Comparison of ENCODE assay signal across 29 cellular contexts in the genomic region with DNA sequence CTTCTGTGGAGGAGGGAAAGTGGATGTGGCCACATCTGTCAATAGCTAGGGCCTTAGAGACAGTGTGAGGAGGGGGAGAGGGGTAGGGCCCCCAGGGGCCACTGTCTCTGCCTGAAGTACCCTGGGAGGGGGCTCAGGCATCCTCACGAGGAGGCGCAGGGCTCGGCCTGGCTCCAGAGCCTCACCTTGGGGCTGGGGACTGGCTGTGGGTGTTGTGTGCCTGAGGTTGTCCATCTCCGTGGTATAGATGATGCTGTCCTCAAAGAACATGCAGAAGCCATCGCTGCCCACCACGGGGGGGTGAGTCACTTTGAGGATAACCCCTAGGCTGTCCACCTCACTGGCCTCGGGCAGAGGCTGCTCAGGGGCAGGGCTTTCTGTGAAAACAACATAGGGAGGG. TPM values are rescaled to one million over a fixed set of nuclear protein-coding genes. Genes with fewer than 3 reads are reported as not detected.
DNase-seq lines count a peak whose midpoint lies in the region; ATAC-seq, FAIRE-seq and TF ChIP-seq lines count a peak whose summit lies in the region.
"Had no signal": no experiment of that assay in that cellular context is flagged by ENCODE, and none has a peak within 500 bp of the region (broad histone marks: within the 10 kb centered on the region; RNA-seq: fewer than 3 reads in every experiment).

No MANE protein-coding gene starts in this region.

- peak overlapping the region; percentile 37 for H3K9ac ChIP-seq in Loucy (ENCODE audit: low read depth, low read length, poor library complexity, severe bottlenecking)
- H3K9ac ChIP-seq in neuronal stem cell (ENCODE audit: low read depth, low read length, poor library complexity), result no peak overlapping the region
- H3K9ac ChIP-seq: BLaER1 treated with 17β-estradiol and CSF1 and Interleukin-3, amounts not matched to agents 10 nM and 100 nM had no signal

- TF ChIP-seq POLR2A in GM12891 (IDR thresholded peaks at IDR 0.05; ENCODE audit: low read depth, low read length), result no peak

- H3F3A ChIP-seq in Loucy (ENCODE audit: low read depth), result no peaks in the 10 kb centered on the region

- no peak overlapping the region for H2AK5ac ChIP-seq in neuronal stem cell (ENCODE audit: low read depth, low read length)

- no peak overlapping the region for H2BK15ac ChIP-seq in neuronal stem cell (ENCODE audit: low read length)

- H3K27me3 ChIP-seq in H7 (ENCODE audit: control insufficient read depth, insufficient read depth, low read length), result no peaks in the 10 kb centered on the region; the same call in 1 of the 2 replicates
- H3K27me3 ChIP-seq in Loucy (ENCODE audit: insufficient read depth, low read length, poor library complexity, severe bottlenecking), result no peaks in the 10 kb centered on the region
- peaks cover 0 to 48% (median 0%) of the 10 kb centered on the region in 3 experiments for H3K27me3 ChIP-seq in neuronal stem cell (ENCODE audit: control insufficient read depth in 3 of 3, insufficient read depth in 3 of 3, low read depth in 1 of 3, low read length in 3 of 3)
- H3K27me3 ChIP-seq: BLaER1 treated with 17β-estradiol and CSF1 and Interleukin-3, amounts not matched to agents 10 nM and 100 nM had no signal

- H3K14ac ChIP-seq in neuronal stem cell (ENCODE audit: low read length), result no peak overlapping the region

- no peaks in the 10 kb centered on the region for H3K36me3 Mint-ChIP-seq in stimulated activated effector memory CD8-positive, alpha-beta T cell treated with anti-CD3 and anti-CD28 coated beads, Interleukin-12 subunit alpha, Interleukin-12 subunit beta, amount 100 ng/mL, for 72 hours

- peak overlapping the region; percentile 86 for H3K27ac Mint-ChIP-seq in stimulated activated effector memory CD8-positive, alpha-beta T cell treated with anti-CD3 and anti-CD28 coated beads, Interleukin-12 subunit alpha, Interleukin-12 subunit beta, amount 100 ng/mL, for 72 hours
- H3K27ac Mint-ChIP-seq: B cell; CD4-positive, alpha-beta T cell; CD8-positive, alpha-beta T cell had no signal

- H4K8ac ChIP-seq in neuronal stem cell (ENCODE audit: low read depth, low read length), result no peak overlapping the region

- peaks cover 31% of the 10 kb centered on the region for H3K4me1 Mint-ChIP-seq in stimulated activated effector memory CD8-positive, alpha-beta T cell treated with anti-CD3 and anti-CD28 coated beads, Interleukin-12 subunit alpha, Interleukin-12 subunit beta, amount 100 ng/mL, for 72 hours
- H3K4me1 Mint-ChIP-seq: B cell had no signal

- no peak overlapping the region for H3K4me3 Mint-ChIP-seq in stimulated activated effector memory CD8-positive, alpha-beta T cell treated with anti-CD3 and anti-CD28 coated beads, Interleukin-12 subunit alpha, Interleukin-12 subunit beta, amount 100 ng/mL, for 72 hours
- H3K4me3 Mint-ChIP-seq: B cell; CD4-positive, alpha-beta T cell; CD8-positive, alpha-beta T cell had no signal

- H3K9me3 ChIP-seq in Loucy (ENCODE audit: insufficient read depth, low read depth, low read length), result no peaks in the 10 kb centered on the region
- no peaks in the 10 kb centered on the region for H3K9me3 ChIP-seq in neuronal stem cell (replicated peaks in 1 of 2; ENCODE audit: control insufficient read depth in 2 of 2, insufficient read depth in 1 of 2, low read depth in 1 of 2, low read length in 2 of 2)
- H3K9me3 ChIP-seq: A549; BLaER1 treated with 17β-estradiol and CSF1 and Interleukin-3, amounts not matched to agents 10 nM and 100 nM; Caco-2 had no signal

- H3K79me1 ChIP-seq in neuronal stem cell (ENCODE audit: low read depth, low read length), result no peaks in the 10 kb centered on the region

- H3K79me2 ChIP-seq in Loucy (ENCODE audit: insufficient read depth, low read length), result no peaks in the 10 kb centered on the region

- H3K4me3 ChIP-seq in H7 (ENCODE audit: insufficient read depth, low read depth, low read length) (no peak overlapping the region), Loucy (ENCODE audit: low read length, poor library complexity, severe bottlenecking) (no peak overlapping the region), neuronal stem cell (ENCODE audit: low read length in 2 of 2) (no peak overlapping the region)
- H3K4me3 ChIP-seq: A549; BLaER1 treated with 17β-estradiol and CSF1 and Interleukin-3, amounts not matched to agents 10 nM and 100 nM; GM12878 had no signal

- no peak overlapping the region for H4K91ac ChIP-seq in neuronal stem cell (ENCODE audit: low read depth, low read length, poor library complexity)

- no CpG with 5 or more reads among the region's 7 CpGs for WGBS in neuronal stem cell (ENCODE audit: extremely low coverage in 2 of 2, insufficient read length in 2 of 2, insufficient replicate concordance in 1 of 2), 2 donors

- H3K18ac ChIP-seq in neuronal stem cell (ENCODE audit: low read length), result peak overlapping the region; percentile 36

- no peak overlapping the region for H2BK5ac ChIP-seq in neuronal stem cell (ENCODE audit: low read length)

- no peak overlapping the region for H3K4ac ChIP-seq in neuronal stem cell (ENCODE audit: low read length)

- DNase-seq in H7 (peak; percentile 16), neuronal stem cell (ENCODE audit: low spot score) (no peak), GM12891 (ENCODE audit: insufficient read length, low spot score) (no peak)
- DNase-seq in stimulated activated effector memory CD8-positive, alpha-beta T cell treated with anti-CD3 and anti-CD28 coated beads, Interleukin-12 subunit alpha, Interleukin-12 subunit beta, amount 100 ng/mL, for 72 hours (ENCODE audit: low spot score in 2 of 2), result no peak
- DNase-seq: AML-193; Caco-2; Calu3; CD4-positive, alpha-beta T cell; CD8-positive, alpha-beta T cell; DMS 273 treated with DMSO at 0.1 percent for 48 hours; DMS153; DMS53; DMS79; DND-41; EL; GDM1 had no signal

- no peaks in the 10 kb centered on the region for H3K9me3 Mint-ChIP-seq in stimulated activated effector memory CD8-positive, alpha-beta T cell treated with anti-CD3 and anti-CD28 coated beads, Interleukin-12 subunit alpha, Interleukin-12 subunit beta, amount 100 ng/mL, for 72 hours
- H3K9me3 Mint-ChIP-seq: CD4-positive, alpha-beta T cell; CD8-positive, alpha-beta T cell had no signal

- H4K20me1 ChIP-seq in Loucy (ENCODE audit: insufficient read depth, low read length, poor library complexity, severe bottlenecking), result no peaks in the 10 kb centered on the region
- H4K20me1 ChIP-seq: BLaER1 treated with 17β-estradiol and CSF1 and Interleukin-3, amounts not matched to agents 10 nM and 100 nM had no signal

- no peak overlapping the region for H2BK12ac ChIP-seq in neuronal stem cell (ENCODE audit: low read length)

- no peak overlapping the region for H3K23ac ChIP-seq in neuronal stem cell (ENCODE audit: low read depth, low read length, poor library complexity)

- TF ChIP-seq CTCF in Loucy (conservative IDR thresholded peaks at IDR 0.05; ENCODE audit: low read length), result no peak

- no peaks in the 10 kb centered on the region for H3K9me2 ChIP-seq in Loucy (replicated peaks; ENCODE audit: low read depth, low read length)

- H2BK120ac ChIP-seq in neuronal stem cell (ENCODE audit: low read depth, low read length), result no peak overlapping the region

- FAIRE-seq in GM12891 (lab: Jason Lieb, UNC), result no peak
- FAIRE-seq: A549, GM12878 had no signal

- H3K36me3 ChIP-seq in H7 (replicated peaks; ENCODE audit: control insufficient read depth, insufficient read depth, low read length) (peaks cover 3% of the 10 kb centered on the region; the same call in 1 of the 2 replicates), Loucy (ENCODE audit: insufficient read depth, low read length) (peaks cover 9% of the 10 kb centered on the region; the same call in 1 of the 2 replicates), neuronal stem cell (replicated peaks in 1 of 2; ENCODE audit: control insufficient read depth in 2 of 2, insufficient read depth in 2 of 2, low read length in 2 of 2) (no peaks in the 10 kb centered on the region)
- H3K36me3 ChIP-seq: BLaER1 treated with 17β-estradiol and CSF1 and Interleukin-3, amounts not matched to agents 10 nM and 100 nM had no signal

- H3K27ac ChIP-seq in neuronal stem cell (replicated peaks; ENCODE audit: low read length), result no peak overlapping the region
- H3K27ac ChIP-seq: 22Rv1; BLaER1 treated with 17β-estradiol and CSF1 and Interleukin-3, amounts not matched to agents 10 nM and 100 nM; C4-2B had no signal

- no peak overlapping the region for H3K4me2 ChIP-seq in Loucy (ENCODE audit: low read depth, low read length, poor library complexity, severe bottlenecking)
- H3K4me2 ChIP-seq in neuronal stem cell (ENCODE audit: insufficient read depth, low read length, poor library complexity, severe bottlenecking), result no peak overlapping the region
- H3K4me2 ChIP-seq: A549; BLaER1 treated with 17β-estradiol and CSF1 and Interleukin-3, amounts not matched to agents 10 nM and 100 nM had no signal

- H2AFZ ChIP-seq in Loucy (ENCODE audit: low read length), result no peak overlapping the region
- H2AFZ ChIP-seq in neuronal stem cell (ENCODE audit: low read length), result no peak overlapping the region

- ATAC-seq in stimulated activated effector memory CD8-positive, alpha-beta T cell treated with anti-CD3 and anti-CD28 coated beads, Interleukin-12 subunit alpha, Interleukin-12 subunit beta, amount 100 ng/mL, for 72 hours, result no peak
- ATAC-seq in GM19023 (IDR thresholded peaks at IDR 0.05; ENCODE audit: unreplicated experiment), result no peak
- no peak for ATAC-seq in HG03159 (IDR thresholded peaks at IDR 0.05; ENCODE audit: unreplicated experiment)
- ATAC-seq: CD8-positive, alpha-beta T cell had no signal

- H3K4me1 ChIP-seq in Loucy (ENCODE audit: insufficient read depth, low read length, poor library complexity, severe bottlenecking) (peaks cover 22% of the 10 kb centered on the region), neuronal stem cell (ENCODE audit: control insufficient read depth in 2 of 2, insufficient read depth in 1 of 2, low read depth in 1 of 2, low read length in 2 of 2) (peaks cover 0 to 1% of the 10 kb centered on the region in 2 donors)

RNA-seq across cellular contexts. Expression of a gene that starts 12.1 kb away (rescaled TPM):
- total RNA-seq in H7 (2014; rRNA removed; shearing (Covaris generic)), result 9.6 and 15.0 TPM in 2 replicates
- 2.4 TPM for polyA plus RNA-seq in neuronal stem cell (2013, experiment 1 of 2)
- 3.0 TPM for polyA plus RNA-seq in neuronal stem cell (2013, experiment 2 of 2)
- polyA plus RNA-seq in GM12891 (2012; ENCODE audit: low read depth, missing spikeins), result 1.0 TPM
- total RNA-seq: A172 had no signal

RNA-seq across cellular contexts. Expression of a gene that starts 35.1 kb away (rescaled TPM):
- 0.89 and 2.1 TPM in 2 replicates for total RNA-seq in H7 (2014; rRNA removed; shearing (Covaris generic))
- polyA plus RNA-seq in neuronal stem cell (2013, experiment 1 of 2), result 1.4 TPM
- polyA plus RNA-seq in neuronal stem cell (2013, experiment 2 of 2), result 1.3 TPM
- polyA plus RNA-seq in GM12891 (2012; ENCODE audit: low read depth, missing spikeins), result 6.3 TPM
- total RNA-seq: A172; B cell; Caco-2; CD4-positive, alpha-beta T cell; CD8-positive, alpha-beta T cell had no signal

RNA-seq across cellular contexts. Expression of a gene that starts 35.2 kb away (rescaled TPM):
- total RNA-seq in H7 (2014; rRNA removed; shearing (Covaris generic)), result 0.44 TPM in 1 of 2 replicates, not detected in the other
- polyA plus RNA-seq in neuronal stem cell (2013, experiment 1 of 2), result 0.10 TPM
- polyA plus RNA-seq in neuronal stem cell (2013, experiment 2 of 2), result 0.15 TPM
- polyA plus RNA-seq in GM12891 (2012; ENCODE audit: low read depth, missing spikeins), result 1.9 TPM
- total RNA-seq: A172; B cell; Caco-2; CD4-positive, alpha-beta T cell; CD8-positive, alpha-beta T cell; Daoy; G401 had no signal
- polyA plus RNA-seq: BJ had no signal

RNA-seq across cellular contexts. Expression of a gene that starts 42.7 kb away (rescaled TPM):
- total RNA-seq in H7 (2014; rRNA removed; shearing (Covaris generic)), result 1.6 and 2.5 TPM in 2 replicates
- polyA plus RNA-seq in neuronal stem cell (2013, experiment 1 of 2), result 2.6 TPM
- 2.3 TPM for polyA plus RNA-seq in neuronal stem cell (2013, experiment 2 of 2)
- 5.2 TPM for polyA plus RNA-seq in GM12891 (2012; ENCODE audit: low read depth, missing spikeins)

RNA-seq across cellular contexts. Expression of a gene that starts 44.2 kb away (rescaled TPM):
- 22.4 and 37.4 TPM in 2 replicates for total RNA-seq in H7 (2014; rRNA removed; shearing (Covaris generic))
- polyA plus RNA-seq in neuronal stem cell (2013, experiment 1 of 2), result 15.0 TPM
- polyA plus RNA-seq in neuronal stem cell (2013, experiment 2 of 2), result 14.0 TPM
- polyA plus RNA-seq in GM12891 (2012; ENCODE audit: low read depth, missing spikeins), result 37.6 TPM
